Comparison of ENCODE assay signal across 14 cellular contexts in the genomic region with DNA sequence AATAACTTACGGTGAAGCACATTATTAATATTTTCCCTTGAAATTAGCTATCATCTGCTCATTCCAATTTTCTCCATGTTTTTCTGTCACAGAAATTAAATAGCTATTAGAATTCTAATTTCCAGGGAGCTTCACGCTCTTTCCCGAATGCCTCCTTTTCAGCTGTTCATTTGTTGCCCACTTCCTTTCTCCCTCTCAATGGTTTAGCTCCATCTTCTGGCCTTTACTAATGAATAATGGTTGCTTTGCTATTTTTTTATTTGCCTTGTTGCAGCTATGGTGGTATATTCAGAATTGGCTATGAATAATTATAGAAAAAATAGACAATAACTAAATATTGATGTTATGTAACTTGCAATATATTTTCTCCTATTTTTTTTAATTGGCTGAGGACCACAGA.
DNase-seq lines count a peak whose midpoint lies in the region; ATAC-seq and TF ChIP-seq lines count a peak whose summit lies in the region.
"Had no signal": no experiment of that assay in that cellular context is flagged by ENCODE, and none has a peak within 500 bp of the region (broad histone marks: within the 10 kb centered on the region; RNA-seq: fewer than 3 reads in every experiment).

No MANE protein-coding gene starts in this region.

- no peaks in the 10 kb centered on the region for H4K20me1 ChIP-seq in GM23338 (replicated peaks; ENCODE audit: insufficient read depth)
- H4K20me1 ChIP-seq: BLaER1 treated with 17β-estradiol and CSF1 and Interleukin-3, amounts not matched to agents 10 nM and 100 nM had no signal

- no peak overlapping the region for H2AFZ ChIP-seq in GM23338

- H3K4me1 Mint-ChIP-seq in GM23338 = peaks cover 9% of the 10 kb centered on the region; the same call in 2 of the 3 replicates

- ATAC-seq in GM23338 = no peak
- no peak for ATAC-seq in GM18861 (IDR thresholded peaks at IDR 0.05; ENCODE audit: unreplicated experiment)
- no peak for ATAC-seq in left ventricle myocardium superior
- ATAC-seq: Panc1 had no signal

- no peaks in the 10 kb centered on the region for H3K9me3 Mint-ChIP-seq in GM23338

- H3K36me3 ChIP-seq in GM23338 (ENCODE audit: insufficient read depth) (no peaks in the 10 kb centered on the region), WERI-Rb-1 (no peaks in the 10 kb centered on the region)
- H3K36me3 ChIP-seq: BLaER1 treated with 17β-estradiol and CSF1 and Interleukin-3, amounts not matched to agents 10 nM and 100 nM had no signal

- no peaks in the 10 kb centered on the region for H3F3A ChIP-seq in GM23338 (replicated peaks; ENCODE audit: low read depth)

- H3K9me3 ChIP-seq in WERI-Rb-1 (ENCODE audit: severe bottlenecking) = no peaks in the 10 kb centered on the region
- H3K9me3 ChIP-seq: BLaER1 treated with 17β-estradiol and CSF1 and Interleukin-3, amounts not matched to agents 10 nM and 100 nM had no signal

- H3K4me3 ChIP-seq in AG09309 (ENCODE audit: control insufficient read depth, low read depth, low read length) = no peak overlapping the region
- no peak overlapping the region for H3K4me3 ChIP-seq in GM23338
- H3K4me3 ChIP-seq in WERI-Rb-1 (ENCODE audit: low read depth, low read length) = no peak overlapping the region
- H3K4me3 ChIP-seq: BLaER1 treated with 17β-estradiol and CSF1 and Interleukin-3, amounts not matched to agents 10 nM and 100 nM had no signal

- H3K27ac ChIP-seq in GM23338 (ENCODE audit: low read depth) (no peak overlapping the region), WERI-Rb-1 (no peak overlapping the region)
- H3K27ac ChIP-seq: BLaER1 treated with 17β-estradiol and CSF1 and Interleukin-3, amounts not matched to agents 10 nM and 100 nM had no signal

- no peak overlapping the region for H3K4me3 Mint-ChIP-seq in GM23338

- no peaks in the 10 kb centered on the region for H3K27me3 Mint-ChIP-seq in GM23338 (ENCODE audit: insufficient read depth, low read depth, poor library complexity)

- no peaks in the 10 kb centered on the region for H3K79me2 ChIP-seq in GM23338 (replicated peaks; ENCODE audit: insufficient read depth)

- peaks cover 8% of the 10 kb centered on the region; the same call in 1 of the 2 replicates for H3K4me1 ChIP-seq in GM23338 (ENCODE audit: insufficient read depth)
- H3K4me1 ChIP-seq: BLaER1 treated with 17β-estradiol and CSF1 and Interleukin-3, amounts not matched to agents 10 nM and 100 nM had no signal

- no peaks in the 10 kb centered on the region for H3K9me2 ChIP-seq in GM23338 (ENCODE audit: insufficient read depth)

- DNase-seq in AG09309 (ENCODE audit: low read depth) (no peak), GM23338 (ENCODE audit: low spot score) (peak; percentile 19), WERI-Rb-1 (no peak), left kidney (ENCODE audit: low read depth, low spot score) (peak; percentile 15), left ventricle myocardium superior (no peak), NCI-H524 treated with DMSO at 0.1 percent for 48 hours (lab: John Stamatoyannopoulos, UW) (no peak), NAMALWA (ENCODE audit: low spot score) (no peak)
- DNase-seq: activated CD4-positive, CD25-positive, alpha-beta regulatory T cell; activated naive CD4-positive, alpha-beta T cell treated with anti-CD3 and anti-CD28 coated beads, Interleukin-2, amount 50 U/mL, for 16 hours; glutamatergic neuron; islet precursor cell had no signal

- TF ChIP-seq CTCF in AG09309 (IDR thresholded peaks at IDR 0.05; ENCODE audit: control insufficient read depth, insufficient read depth, low read depth, low read length, missing control alignments) (peak; percentile 19), GM23338 (conservative IDR thresholded peaks at IDR 0.05; ENCODE audit: low read depth in 2 of 2) (peak; percentile 30 to 58; a peak in 2 of 4 replicates), WERI-Rb-1 (IDR thresholded peaks at IDR 0.05; ENCODE audit: low read depth, low read length) (peak; percentile 15; the same call in 1 of the 2 replicates)

- H3K27me3 ChIP-seq in GM23338 (ENCODE audit: insufficient read depth) = no peaks in the 10 kb centered on the region
- H3K27me3 ChIP-seq in WERI-Rb-1 (ENCODE audit: insufficient read depth, low read depth, severe bottlenecking) = no peaks in the 10 kb centered on the region
- H3K27me3 ChIP-seq: BLaER1 treated with 17β-estradiol and CSF1 and Interleukin-3, amounts not matched to agents 10 nM and 100 nM had no signal

- no peak overlapping the region for H3K4me2 ChIP-seq in GM23338
- H3K4me2 ChIP-seq: BLaER1 treated with 17β-estradiol and CSF1 and Interleukin-3, amounts not matched to agents 10 nM and 100 nM had no signal

- H3K27ac Mint-ChIP-seq in GM23338 = no peak overlapping the region

- intact Hi-C loops in left ventricle myocardium superior (cut with micrococcal nuclease) = no loop called here

- no peaks in the 10 kb centered on the region for H3K36me3 Mint-ChIP-seq in GM23338 (ENCODE audit: low read depth)

TF ChIP-seq in GM23338, 12 proteins besides CTCF, POLR2A, EP300 and RAD21:
- TF ChIP-seq POLR2AphosphoS5 (IDR thresholded peaks at IDR 0.05; ENCODE audit: low read depth) (no peak), EZH2phosphoT487 (IDR thresholded peaks at IDR 0.05; ENCODE audit: unreplicated experiment) (no peak), CREB1 (CRISPR knock-in tag; IDR thresholded peaks at IDR 0.05; ENCODE audit: low read depth) (no peak), ZNF331 (CRISPR knock-in tag; IDR thresholded peaks at IDR 0.05; ENCODE audit: low read depth) (no peak), EZH2 (IDR thresholded peaks at IDR 0.05; ENCODE audit: low read depth, unreplicated experiment) (no peak), JUNB (IDR thresholded peaks at IDR 0.05; ENCODE audit: unreplicated experiment) (no peak), NANOG (IDR thresholded peaks at IDR 0.05; ENCODE audit: borderline replicate concordance) (no peak), STAT1 (IDR thresholded peaks at IDR 0.05; ENCODE audit: unreplicated experiment) (no peak), ZNF114 (CRISPR knock-in tag; IDR thresholded peaks at IDR 0.05) (no peak)
- TF ChIP-seq, protein P1, sequence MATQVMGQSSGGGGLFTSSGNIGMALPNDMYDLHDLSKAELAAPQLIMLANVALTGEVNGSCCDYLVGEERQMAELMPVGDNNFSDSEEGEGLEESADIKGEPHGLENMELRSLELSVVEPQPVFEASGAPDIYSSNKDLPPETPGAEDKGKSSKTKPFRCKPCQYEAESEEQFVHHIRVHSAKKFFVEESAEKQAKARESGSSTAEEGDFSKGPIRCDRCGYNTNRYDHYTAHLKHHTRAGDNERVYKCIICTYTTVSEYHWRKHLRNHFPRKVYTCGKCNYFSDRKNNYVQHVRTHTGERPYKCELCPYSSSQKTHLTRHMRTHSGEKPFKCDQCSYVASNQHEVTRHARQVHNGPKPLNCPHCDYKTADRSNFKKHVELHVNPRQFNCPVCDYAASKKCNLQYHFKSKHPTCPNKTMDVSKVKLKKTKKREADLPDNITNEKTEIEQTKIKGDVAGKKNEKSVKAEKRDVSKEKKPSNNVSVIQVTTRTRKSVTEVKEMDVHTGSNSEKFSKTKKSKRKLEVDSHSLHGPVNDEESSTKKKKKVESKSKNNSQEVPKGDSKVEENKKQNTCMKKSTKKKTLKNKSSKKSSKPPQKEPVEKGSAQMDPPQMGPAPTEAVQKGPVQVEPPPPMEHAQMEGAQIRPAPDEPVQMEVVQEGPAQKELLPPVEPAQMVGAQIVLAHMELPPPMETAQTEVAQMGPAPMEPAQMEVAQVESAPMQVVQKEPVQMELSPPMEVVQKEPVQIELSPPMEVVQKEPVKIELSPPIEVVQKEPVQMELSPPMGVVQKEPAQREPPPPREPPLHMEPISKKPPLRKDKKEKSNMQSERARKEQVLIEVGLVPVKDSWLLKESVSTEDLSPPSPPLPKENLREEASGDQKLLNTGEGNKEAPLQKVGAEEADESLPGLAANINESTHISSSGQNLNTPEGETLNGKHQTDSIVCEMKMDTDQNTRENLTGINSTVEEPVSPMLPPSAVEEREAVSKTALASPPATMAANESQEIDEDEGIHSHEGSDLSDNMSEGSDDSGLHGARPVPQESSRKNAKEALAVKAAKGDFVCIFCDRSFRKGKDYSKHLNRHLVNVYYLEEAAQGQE (IDR thresholded peaks at IDR 0.05; ENCODE audit: unreplicated experiment) = no peak
- TF ChIP-seq, protein P2, sequence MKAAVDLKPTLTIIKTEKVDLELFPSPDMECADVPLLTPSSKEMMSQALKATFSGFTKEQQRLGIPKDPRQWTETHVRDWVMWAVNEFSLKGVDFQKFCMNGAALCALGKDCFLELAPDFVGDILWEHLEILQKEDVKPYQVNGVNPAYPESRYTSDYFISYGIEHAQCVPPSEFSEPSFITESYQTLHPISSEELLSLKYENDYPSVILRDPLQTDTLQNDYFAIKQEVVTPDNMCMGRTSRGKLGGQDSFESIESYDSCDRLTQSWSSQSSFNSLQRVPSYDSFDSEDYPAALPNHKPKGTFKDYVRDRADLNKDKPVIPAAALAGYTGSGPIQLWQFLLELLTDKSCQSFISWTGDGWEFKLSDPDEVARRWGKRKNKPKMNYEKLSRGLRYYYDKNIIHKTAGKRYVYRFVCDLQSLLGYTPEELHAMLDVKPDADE (IDR thresholded peaks at IDR 0.05) = no peak
TF ChIP-seq in GM23338: peak in this region for 0.

Comparison
In these comparisons a context has a peak if more than half of its experiments do, and no peak if none do; other contexts are left out.
1. DNase-seq: peak in GM23338 (single experiment) and left kidney (single experiment); none in AG09309 (single experiment), WERI-Rb-1 (single experiment), left ventricle myocardium superior (single experiment), NCI-H524 treated with DMSO at 0.1 percent for 48 hours (single experiment) and NAMALWA (single experiment).
2. Peak in every context shown above with its lines, with median percentiles within 50 percentile points of each other: CTCF ChIP-seq.